In the genomic region with DNA sequence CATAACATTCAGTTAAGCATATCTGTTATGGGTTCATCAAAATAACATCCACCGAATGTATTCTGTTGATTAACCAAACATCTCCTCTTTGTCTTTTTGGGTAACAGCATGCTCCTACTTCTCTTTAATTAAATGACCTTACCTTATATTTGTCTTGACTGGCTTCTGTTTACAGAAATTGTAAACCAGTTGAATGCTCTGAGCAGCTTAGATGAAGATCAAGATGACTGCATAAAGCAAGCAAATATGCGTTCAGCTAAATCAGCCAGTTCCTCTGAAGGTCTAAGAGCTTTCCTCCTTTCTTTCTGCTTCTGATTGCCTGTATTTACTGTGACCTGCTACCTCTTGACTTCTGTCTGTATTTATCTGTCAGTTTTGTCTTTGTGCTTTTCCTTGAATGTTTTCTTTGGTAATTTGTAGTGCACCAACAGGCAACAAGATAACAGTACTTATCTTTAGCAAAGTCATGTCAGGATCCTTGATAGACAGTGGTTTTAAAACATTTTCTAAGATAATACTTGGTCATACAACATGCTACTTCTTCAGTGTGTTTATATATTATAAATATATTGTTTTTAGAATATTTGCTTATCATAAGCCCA, we compare ENCODE assay signal across 1 cellular context.
TF ChIP-seq lines count a peak whose summit lies in the region.

No MANE protein-coding gene starts in this region.

TF ChIP-seq in K562, 482 proteins besides CTCF, POLR2A, EP300 and RAD21 (continued from another document and continues in another):
- TF ChIP-seq, protein P1, sequence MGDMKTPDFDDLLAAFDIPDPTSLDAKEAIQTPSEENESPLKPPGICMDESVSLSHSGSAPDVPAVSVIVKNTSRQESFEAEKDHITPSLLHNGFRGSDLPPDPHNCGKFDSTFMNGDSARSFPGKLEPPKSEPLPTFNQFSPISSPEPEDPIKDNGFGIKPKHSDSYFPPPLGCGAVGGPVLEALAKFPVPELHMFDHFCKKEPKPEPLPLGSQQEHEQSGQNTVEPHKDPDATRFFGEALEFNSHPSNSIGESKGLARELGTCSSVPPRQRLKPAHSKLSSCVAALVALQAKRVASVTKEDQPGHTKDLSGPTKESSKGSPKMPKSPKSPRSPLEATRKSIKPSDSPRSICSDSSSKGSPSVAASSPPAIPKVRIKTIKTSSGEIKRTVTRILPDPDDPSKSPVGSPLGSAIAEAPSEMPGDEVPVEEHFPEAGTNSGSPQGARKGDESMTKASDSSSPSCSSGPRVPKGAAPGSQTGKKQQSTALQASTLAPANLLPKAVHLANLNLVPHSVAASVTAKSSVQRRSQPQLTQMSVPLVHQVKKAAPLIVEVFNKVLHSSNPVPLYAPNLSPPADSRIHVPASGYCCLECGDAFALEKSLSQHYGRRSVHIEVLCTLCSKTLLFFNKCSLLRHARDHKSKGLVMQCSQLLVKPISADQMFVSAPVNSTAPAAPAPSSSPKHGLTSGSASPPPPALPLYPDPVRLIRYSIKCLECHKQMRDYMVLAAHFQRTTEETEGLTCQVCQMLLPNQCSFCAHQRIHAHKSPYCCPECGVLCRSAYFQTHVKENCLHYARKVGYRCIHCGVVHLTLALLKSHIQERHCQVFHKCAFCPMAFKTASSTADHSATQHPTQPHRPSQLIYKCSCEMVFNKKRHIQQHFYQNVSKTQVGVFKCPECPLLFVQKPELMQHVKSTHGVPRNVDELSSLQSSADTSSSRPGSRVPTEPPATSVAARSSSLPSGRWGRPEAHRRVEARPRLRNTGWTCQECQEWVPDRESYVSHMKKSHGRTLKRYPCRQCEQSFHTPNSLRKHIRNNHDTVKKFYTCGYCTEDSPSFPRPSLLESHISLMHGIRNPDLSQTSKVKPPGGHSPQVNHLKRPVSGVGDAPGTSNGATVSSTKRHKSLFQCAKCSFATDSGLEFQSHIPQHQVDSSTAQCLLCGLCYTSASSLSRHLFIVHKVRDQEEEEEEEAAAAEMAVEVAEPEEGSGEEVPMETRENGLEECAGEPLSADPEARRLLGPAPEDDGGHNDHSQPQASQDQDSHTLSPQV (IDR thresholded peaks at IDR 0.05) = no peak
- TF ChIP-seq RERE (CRISPR knock-in tag; IDR thresholded peaks at IDR 0.05; ENCODE audit: borderline replicate concordance) = no peak
- peak; percentile 22; the same call in 1 of the 2 replicates for TF ChIP-seq C11orf30 (IDR thresholded peaks at IDR 0.05; ENCODE audit: low read depth)
- peak; percentile 60 for TF ChIP-seq MEIS2 (IDR thresholded peaks at IDR 0.05; ENCODE audit: partially characterized antibody)
- TF ChIP-seq, protein P2, sequence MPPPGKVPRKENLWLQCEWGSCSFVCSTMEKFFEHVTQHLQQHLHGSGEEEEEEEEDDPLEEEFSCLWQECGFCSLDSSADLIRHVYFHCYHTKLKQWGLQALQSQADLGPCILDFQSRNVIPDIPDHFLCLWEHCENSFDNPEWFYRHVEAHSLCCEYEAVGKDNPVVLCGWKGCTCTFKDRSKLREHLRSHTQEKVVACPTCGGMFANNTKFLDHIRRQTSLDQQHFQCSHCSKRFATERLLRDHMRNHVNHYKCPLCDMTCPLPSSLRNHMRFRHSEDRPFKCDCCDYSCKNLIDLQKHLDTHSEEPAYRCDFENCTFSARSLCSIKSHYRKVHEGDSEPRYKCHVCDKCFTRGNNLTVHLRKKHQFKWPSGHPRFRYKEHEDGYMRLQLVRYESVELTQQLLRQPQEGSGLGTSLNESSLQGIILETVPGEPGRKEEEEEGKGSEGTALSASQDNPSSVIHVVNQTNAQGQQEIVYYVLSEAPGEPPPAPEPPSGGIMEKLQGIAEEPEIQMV (tag; conservative IDR thresholded peaks at IDR 0.05; ENCODE audit: low read depth) = no peak
- TF ChIP-seq DMBX1 (CRISPR knock-in tag; IDR thresholded peaks at IDR 0.05; ENCODE audit: borderline replicate concordance) = no peak
- no peak for TF ChIP-seq MAZ (CRISPR knock-in tag; conservative IDR thresholded peaks at IDR 0.05 in 1 of 2, IDR thresholded peaks at IDR 0.05 in 1 of 2)
- TF ChIP-seq CBFA2T3 (IDR thresholded peaks at IDR 0.05) = peak; percentile 74
- no peak for TF ChIP-seq UBTF (IDR thresholded peaks at IDR 0.05; ENCODE audit: borderline replicate concordance in 1 of 2, low read depth in 2 of 2, low read length in 2 of 2)
- peak in 1 of 2 experiments; percentile 33; a peak in 1 of 4 replicates for TF ChIP-seq RCOR1 (IDR thresholded peaks at IDR 0.05; ENCODE audit: borderline replicate concordance in 1 of 2, low read depth in 2 of 2, low read length in 2 of 2)
- TF ChIP-seq MTA2 (IDR thresholded peaks at IDR 0.05; ENCODE audit: low read depth) = peak; percentile 40; the same call in 1 of the 2 replicates
- TF ChIP-seq NFE2 (IDR thresholded peaks at IDR 0.05; ENCODE audit: low read depth) = peak; percentile 64
- TF ChIP-seq, protein P3, sequence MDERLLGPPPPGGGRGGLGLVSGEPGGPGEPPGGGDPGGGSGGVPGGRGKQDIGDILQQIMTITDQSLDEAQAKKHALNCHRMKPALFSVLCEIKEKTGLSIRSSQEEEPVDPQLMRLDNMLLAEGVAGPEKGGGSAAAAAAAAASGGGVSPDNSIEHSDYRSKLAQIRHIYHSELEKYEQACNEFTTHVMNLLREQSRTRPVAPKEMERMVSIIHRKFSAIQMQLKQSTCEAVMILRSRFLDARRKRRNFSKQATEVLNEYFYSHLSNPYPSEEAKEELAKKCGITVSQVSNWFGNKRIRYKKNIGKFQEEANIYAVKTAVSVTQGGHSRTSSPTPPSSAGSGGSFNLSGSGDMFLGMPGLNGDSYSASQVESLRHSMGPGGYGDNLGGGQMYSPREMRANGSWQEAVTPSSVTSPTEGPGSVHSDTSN (CRISPR knock-in tag; IDR thresholded peaks at IDR 0.05; ENCODE audit: low read depth) = no peak
- TF ChIP-seq, protein P3 (tag; conservative IDR thresholded peaks at IDR 0.05; ENCODE audit: low read depth) = 0 out of 2 replicates have a peak, but pooled peaks have one; percentile 33
- TF ChIP-seq SRSF3 (IDR thresholded peaks at IDR 0.05; ENCODE audit: insufficient read depth, low read length) = no peak
- TF ChIP-seq TRIM25 (IDR thresholded peaks at IDR 0.05; ENCODE audit: borderline replicate concordance) = no peak
- TF ChIP-seq ZNF146 (CRISPR knock-in tag; IDR thresholded peaks at IDR 0.05; ENCODE audit: unreplicated experiment) = no peak
- TF ChIP-seq BCOR (IDR thresholded peaks at IDR 0.05) = no peak
- peak; percentile 46; the same call in 1 of the 2 replicates for TF ChIP-seq TAL1 (IDR thresholded peaks at IDR 0.05)
- TF ChIP-seq ZFP30 (CRISPR knock-in tag; IDR thresholded peaks at IDR 0.05; ENCODE audit: borderline replicate concordance) = no peak
- TF ChIP-seq HNRNPUL1 (IDR thresholded peaks at IDR 0.05; ENCODE audit: low read length) = no peak
- peak; percentile 43 for TF ChIP-seq CBFA2T2 (conservative IDR thresholded peaks at IDR 0.05)
- peak in 1 of 2 experiments; percentile 45; a peak in 1 of 4 replicates for TF ChIP-seq FOXK2 (conservative IDR thresholded peaks at IDR 0.05 in 1 of 2, IDR thresholded peaks at IDR 0.05 in 1 of 2; ENCODE audit: low read depth in 2 of 2)
- TF ChIP-seq CTBP1 (IDR thresholded peaks at IDR 0.05; ENCODE audit: borderline replicate concordance) = no peak
- TF ChIP-seq TCF3 (CRISPR knock-in tag; IDR thresholded peaks at IDR 0.05) = peak; percentile 40; the same call in 1 of the 2 replicates
- TF ChIP-seq, protein P4, sequence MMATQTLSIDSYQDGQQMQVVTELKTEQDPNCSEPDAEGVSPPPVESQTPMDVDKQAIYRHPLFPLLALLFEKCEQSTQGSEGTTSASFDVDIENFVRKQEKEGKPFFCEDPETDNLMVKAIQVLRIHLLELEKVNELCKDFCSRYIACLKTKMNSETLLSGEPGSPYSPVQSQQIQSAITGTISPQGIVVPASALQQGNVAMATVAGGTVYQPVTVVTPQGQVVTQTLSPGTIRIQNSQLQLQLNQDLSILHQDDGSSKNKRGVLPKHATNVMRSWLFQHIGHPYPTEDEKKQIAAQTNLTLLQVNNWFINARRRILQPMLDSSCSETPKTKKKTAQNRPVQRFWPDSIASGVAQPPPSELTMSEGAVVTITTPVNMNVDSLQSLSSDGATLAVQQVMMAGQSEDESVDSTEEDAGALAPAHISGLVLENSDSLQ (IDR thresholded peaks at IDR 0.05) = peak; percentile 82
- no peak for TF ChIP-seq HES1 (IDR thresholded peaks at IDR 0.05; ENCODE audit: low read depth)
- TF ChIP-seq DPF2 (IDR thresholded peaks at IDR 0.05) = peak; percentile 66; the same call in 1 of the 2 replicates
- no peak for TF ChIP-seq KDM5B (IDR thresholded peaks at IDR 0.05; ENCODE audit: insufficient replicate concordance, low read depth, low read length)
- no peak for TF ChIP-seq MAFF (IDR thresholded peaks at IDR 0.05; ENCODE audit: low read length)
- TF ChIP-seq ZNF23 (CRISPR knock-in tag; IDR thresholded peaks at IDR 0.05) = no peak
- TF ChIP-seq SOX6 (IDR thresholded peaks at IDR 0.05) = peak; percentile 67; the same call in 1 of the 2 replicates
